ENCODE assay signal across 18 cellular contexts in the genomic region with DNA sequence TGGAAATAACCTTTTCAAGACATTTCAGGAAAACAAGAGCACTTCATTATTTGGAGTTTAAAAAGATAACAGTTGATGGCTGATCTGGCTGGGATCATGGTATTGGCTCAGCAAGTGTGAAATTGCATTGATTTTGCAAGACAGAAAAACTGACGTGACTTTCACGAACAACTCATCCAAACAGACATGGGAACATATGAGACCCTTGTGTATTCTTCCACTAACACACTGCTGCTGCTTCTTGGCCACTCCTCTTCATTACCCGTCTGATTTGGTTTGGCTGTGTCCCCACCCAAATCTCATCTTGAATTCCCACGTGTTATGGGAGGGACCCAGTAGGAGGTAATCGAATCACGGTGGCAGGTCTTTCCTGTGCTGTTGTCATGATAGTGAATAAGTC.
"Had no signal": no experiment of that assay in that cellular context is flagged by ENCODE, and none has a peak within 500 bp of the region (broad histone marks: within the 10 kb centered on the region; RNA-seq: fewer than 3 reads in every experiment).

No MANE protein-coding gene starts in this region.

- ATAC-seq: esophagus mucosa; mucosa of descending colon; natural killer cell treated with Interleukin-12 subunit alpha and Interleukin-12 subunit beta and Interleukin-15 and Interleukin-18, amount 100 ng/mL, for 72 hours; pancreas; stimulated activated naive B cell treated with anti-CD40 and anti-IgM and Interleukin-4, amounts not matched to agents 10 μg/mL and 1 μg/mL and 100 μg/mL, for 72 hours had no signal

- H3K27ac ChIP-seq: colonic mucosa, epithelial cell of prostate, pancreas, sigmoid colon, spleen, thoracic aorta, upper lobe of left lung had no signal

- DNase-seq: colonic mucosa; effector CD8-positive, alpha-beta T cell; endodermal cell; mesenchymal stem cell; mucosa of descending colon; naive B cell; pancreas; sigmoid colon; spleen; stimulated activated CD4-positive, alpha-beta T cell treated with anti-CD3 and anti-CD28 coated beads, Interleukin-4, amount 100 ng/mL, for 4 hours; stimulated activated naive B cell treated with anti-CD40 and anti-IgM and Interleukin-4, amounts not matched to agents 10 μg/mL and 1 μg/mL and 100 μg/mL, for 72 hours; upper lobe of left lung had no signal

- H3K4me1 ChIP-seq: pancreas, spleen, upper lobe of left lung had no signal

- H3K36me3 ChIP-seq: colonic mucosa, pancreas, sigmoid colon, spleen, thoracic aorta, tibial nerve, upper lobe of left lung had no signal

- H3K27me3 ChIP-seq: colonic mucosa, pancreas, sigmoid colon, tibial nerve, upper lobe of left lung had no signal

- H3K9me3 ChIP-seq: colonic mucosa, mucosa of descending colon, pancreas, sigmoid colon, spleen, thoracic aorta, tibial nerve, upper lobe of left lung had no signal

- H3K4me3 ChIP-seq: colonic mucosa, mucosa of descending colon, pancreas, sigmoid colon, skin epidermis, spleen, thoracic aorta, tibial nerve, upper lobe of left lung had no signal
